ENCODE assay signal across 28 cellular contexts in the genomic region with DNA sequence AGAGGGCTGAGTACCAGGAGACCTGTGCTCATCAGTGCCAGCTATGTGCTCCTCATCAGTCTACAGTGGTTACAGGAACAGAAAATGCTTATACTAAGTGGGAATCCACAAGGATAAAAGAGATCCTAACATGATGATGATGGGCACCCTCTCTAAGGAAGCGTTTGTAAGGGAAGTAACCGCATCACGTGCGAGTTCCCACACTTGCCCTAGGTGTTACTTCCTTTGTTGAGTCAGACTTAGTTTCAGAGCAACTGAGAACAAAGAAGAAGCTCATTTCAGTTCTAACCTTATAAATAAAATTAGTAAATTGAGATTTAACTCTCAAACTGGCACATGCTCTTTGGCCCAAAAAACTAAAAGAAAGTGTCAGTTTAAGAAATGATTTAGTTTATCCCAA.
"Had no signal": no experiment of that assay in that cellular context is flagged by ENCODE, and none has a peak within 500 bp of the region (broad histone marks: within the 10 kb centered on the region; RNA-seq: fewer than 3 reads in every experiment).

No MANE protein-coding gene starts in this region.

- H2AFZ ChIP-seq: PC-9 had no signal

- H3K9me3 ChIP-seq: ascending aorta had no signal

- H3K4me3 ChIP-seq: ascending aorta, cardiac muscle cell, PC-9 had no signal

- H3K36me3 ChIP-seq: ascending aorta, cardiac muscle cell had no signal

- ATAC-seq: activated CD8-positive, alpha-beta memory T cell treated with anti-CD3 and anti-CD28 coated beads, Interleukin-2, amount 10 ng/mL, durations not matched to agents 7 days and 5 days had no signal

- H3K9ac ChIP-seq: KMS-11 had no signal

- H3K27me3 ChIP-seq: ascending aorta, cardiac muscle cell had no signal

- DNase-seq: activated CD4-positive, alpha-beta T cell treated with anti-CD3 and anti-CD28 coated beads for 1 hour; activated CD4-positive, alpha-beta T cell treated with anti-CD3 and anti-CD28 coated beads, Interleukin-2, amount 10 ng/mL, durations not matched to agents 24 days and 14 days; activated CD4-positive, alpha-beta T cell treated with anti-CD3 and anti-CD28 coated beads, Interleukin-2, amount 50 U/mL, for 48 hours; activated CD4-positive, CD25-positive, alpha-beta regulatory T cell; activated CD8-positive, alpha-beta memory T cell treated with anti-CD3 and anti-CD28 coated beads for 24 hours; activated CD8-positive, alpha-beta memory T cell treated with anti-CD3 and anti-CD28 coated beads, Interleukin-2, amount 10 ng/mL, durations not matched to agents 7 days and 5 days; activated CD8-positive, alpha-beta memory T cell treated with anti-CD3 and anti-CD28 coated beads, Interleukin-2, amount 50 U/mL, for 48 hours; activated effector memory CD4-positive, alpha-beta T cell treated with Interleukin-2 at 50 U/mL for 16 hours; activated naive CD8-positive, alpha-beta T cell treated with anti-CD3 and anti-CD28 coated beads, Interleukin-2, amount 10 ng/mL, durations not matched to agents 7 days and 5 days; activated T-cell treated with anti-CD3 and anti-CD28 coated beads, Interleukin-2, amount 50 U/mL, for 48 hours; amygdala; NCI-H1092 treated with DMSO at 0.1 percent for 48 hours; NCI-H1417; NCI-H187 treated with DMSO at 0.1 percent for 48 hours; NCI-H2081 treated with DMSO at 0.1 percent for 48 hours; NCI-H226; NCI-H446 treated with DMSO at 0.1 percent for 48 hours; NCI-H524; NCI-H69; NCI-H82; PC-9; Right ventricle myocardium superior; SW 1271; T-helper 9 cell had no signal

- H3K4me1 ChIP-seq: ascending aorta had no signal

- H3K4me2 ChIP-seq: KMS-11, PC-9 had no signal

- H3K27ac ChIP-seq: ascending aorta, cardiac muscle cell, KMS-11, PC-9, VCaP had no signal
